8 cellular contexts compared by ENCODE assay signal in the genomic region with DNA sequence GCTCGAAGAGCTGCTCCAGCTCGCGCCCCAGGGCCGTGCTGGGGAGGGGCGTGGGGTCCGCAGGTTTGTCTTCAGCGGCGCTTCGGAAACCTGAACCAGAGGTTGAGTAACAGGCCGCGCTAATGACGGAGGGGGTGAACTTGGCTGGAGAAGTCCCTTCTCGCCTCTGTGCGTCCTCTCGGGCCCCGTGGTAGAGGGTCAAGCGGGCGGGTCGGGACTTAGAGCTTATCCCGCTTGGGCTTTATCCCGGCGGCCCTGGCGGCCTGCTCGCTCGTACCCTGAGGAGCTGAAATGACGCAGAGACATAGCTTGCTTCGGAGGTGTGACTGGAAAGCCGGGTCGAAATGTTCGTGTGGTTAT. TPM values are rescaled to one million over a fixed set of nuclear protein-coding genes. Genes with fewer than 3 reads are reported as not detected.
DNase-seq lines count a peak whose midpoint lies in the region; ATAC-seq and TF ChIP-seq lines count a peak whose summit lies in the region.

No MANE protein-coding gene starts in this region.

- H3F3A ChIP-seq in GM23338 (replicated peaks; ENCODE audit: low read depth), result no peaks in the 10 kb centered on the region
- H3F3A ChIP-seq in Loucy (ENCODE audit: low read depth), result no peaks in the 10 kb centered on the region

- no peaks in the 10 kb centered on the region for H3K9me3 Mint-ChIP-seq in GM23338
- H3K9me3 Mint-ChIP-seq in activated T-helper 1 cell treated with anti-CD3 and anti-CD28 coated beads, Interleukin-12 subunit alpha, Interleukin-12 subunit beta, Interleukin-2, Interleukin-4 antibody, amounts not matched to agents 30 ng/mL and 10 ng/mL and 1 ng/mL, durations not matched to agents 14 hours and 24 hours and 36 hours, result no peaks in the 10 kb centered on the region

- peak overlapping the region; percentile 88 for H3K4me3 Mint-ChIP-seq in GM23338
- H3K4me3 Mint-ChIP-seq in activated T-helper 1 cell treated with anti-CD3 and anti-CD28 coated beads, Interleukin-12 subunit alpha, Interleukin-12 subunit beta, Interleukin-2, Interleukin-4 antibody, amounts not matched to agents 30 ng/mL and 10 ng/mL and 1 ng/mL, durations not matched to agents 14 hours and 24 hours and 36 hours, result peak overlapping the region; percentile 93

- no peak for TF ChIP-seq CTCF in GM23338 (conservative IDR thresholded peaks at IDR 0.05; ENCODE audit: low read depth in 2 of 2)
- TF ChIP-seq CTCF in Loucy (conservative IDR thresholded peaks at IDR 0.05; ENCODE audit: low read length), result no peak
- TF ChIP-seq CTCF in gastroesophageal sphincter (IDR thresholded peaks at IDR 0.05), result no peak
- no peak for TF ChIP-seq CTCF in ovary (IDR thresholded peaks at IDR 0.05)

- peaks cover 3% of the 10 kb centered on the region for H3K27me3 Mint-ChIP-seq in GM23338 (ENCODE audit: insufficient read depth, low read depth, poor library complexity)
- no peaks in the 10 kb centered on the region for H3K27me3 Mint-ChIP-seq in activated T-helper 1 cell treated with anti-CD3 and anti-CD28 coated beads, Interleukin-12 subunit alpha, Interleukin-12 subunit beta, Interleukin-2, Interleukin-4 antibody, amounts not matched to agents 30 ng/mL and 10 ng/mL and 1 ng/mL, durations not matched to agents 14 hours and 24 hours and 36 hours (ENCODE audit: insufficient read depth)

- no peak for TF ChIP-seq POLR2A in gastroesophageal sphincter (IDR thresholded peaks at IDR 0.05)
- no peak for TF ChIP-seq POLR2A in ovary (IDR thresholded peaks at IDR 0.05)

- peaks cover 12% of the 10 kb centered on the region for H3K4me1 Mint-ChIP-seq in GM23338
- H3K4me1 Mint-ChIP-seq in activated T-helper 1 cell treated with anti-CD3 and anti-CD28 coated beads, Interleukin-12 subunit alpha, Interleukin-12 subunit beta, Interleukin-2, Interleukin-4 antibody, amounts not matched to agents 30 ng/mL and 10 ng/mL and 1 ng/mL, durations not matched to agents 14 hours and 24 hours and 36 hours (ENCODE audit: low read depth), result peaks cover 75% of the 10 kb centered on the region

- H3K79me2 ChIP-seq in GM23338 (replicated peaks; ENCODE audit: insufficient read depth), result peaks cover 95% of the 10 kb centered on the region
- H3K79me2 ChIP-seq in Loucy (ENCODE audit: insufficient read depth, low read length), result peaks cover 96% of the 10 kb centered on the region

- H2AFZ ChIP-seq in GM23338 (peak overlapping the region; percentile 78; the same call in 1 of the 2 replicates), Loucy (ENCODE audit: low read length) (peak overlapping the region; percentile 90)

- H3K4me2 ChIP-seq in GM23338 (peak overlapping the region; percentile 87), Loucy (ENCODE audit: low read depth, low read length, poor library complexity, severe bottlenecking) (peak overlapping the region; percentile 95)

- ATAC-seq in GM23338 (peak; percentile 37), gastroesophageal sphincter (peak; percentile 60)

- DNase-seq in G401 (ENCODE audit: low spot score), result peak; percentile 35
- peak; percentile 66 for DNase-seq in GM23338 (ENCODE audit: low spot score)
- DNase-seq in activated T-helper 1 cell treated with anti-CD3 and anti-CD28 coated beads, Interleukin-12 subunit alpha, Interleukin-12 subunit beta, Interleukin-2, Interleukin-4 antibody, amounts not matched to agents 30 ng/mL and 10 ng/mL and 1 ng/mL, durations not matched to agents 14 hours and 24 hours and 36 hours (ENCODE audit: low spot score), result no peak
- peak in 4 of 5 donors; percentile 42 to 74 (median 63) for DNase-seq in ovary
- DNase-seq in NCI-H1436 (lab: John Stamatoyannopoulos, UW), result no peak
- DNase-seq in effector CD8-positive, alpha-beta T cell (lab: John Stamatoyannopoulos, UW), result no peak

- H3K4me3 ChIP-seq in GM23338 (peak overlapping the region; percentile 97), Loucy (ENCODE audit: low read length, poor library complexity, severe bottlenecking) (peak overlapping the region; percentile 85), gastroesophageal sphincter (peak overlapping the region; percentile 69 to 97), ovary (peak overlapping the region; percentile 97)

- H3K9me2 ChIP-seq in GM23338 (ENCODE audit: insufficient read depth), result no peaks in the 10 kb centered on the region
- H3K9me2 ChIP-seq in Loucy (replicated peaks; ENCODE audit: low read depth, low read length), result no peaks in the 10 kb centered on the region

- peaks cover 7% of the 10 kb centered on the region for H3K36me3 Mint-ChIP-seq in GM23338 (ENCODE audit: low read depth)
- peaks cover 26% of the 10 kb centered on the region for H3K36me3 Mint-ChIP-seq in activated T-helper 1 cell treated with anti-CD3 and anti-CD28 coated beads, Interleukin-12 subunit alpha, Interleukin-12 subunit beta, Interleukin-2, Interleukin-4 antibody, amounts not matched to agents 30 ng/mL and 10 ng/mL and 1 ng/mL, durations not matched to agents 14 hours and 24 hours and 36 hours (ENCODE audit: low read depth)

- H3K36me3 ChIP-seq in GM23338 (ENCODE audit: insufficient read depth), result no peaks in the 10 kb centered on the region
- no peaks in the 10 kb centered on the region for H3K36me3 ChIP-seq in Loucy (ENCODE audit: insufficient read depth, low read length)
- H3K36me3 ChIP-seq in gastroesophageal sphincter, result no peaks in the 10 kb centered on the region
- no peaks in the 10 kb centered on the region for H3K36me3 ChIP-seq in ovary

- peaks cover 20% of the 10 kb centered on the region; the same call in 1 of the 2 replicates for H4K20me1 ChIP-seq in GM23338 (replicated peaks; ENCODE audit: insufficient read depth)
- peaks cover 60% of the 10 kb centered on the region for H4K20me1 ChIP-seq in Loucy (ENCODE audit: insufficient read depth, low read length, poor library complexity, severe bottlenecking)

- peak overlapping the region; percentile 99 for H3K27ac Mint-ChIP-seq in GM23338
- H3K27ac Mint-ChIP-seq in activated T-helper 1 cell treated with anti-CD3 and anti-CD28 coated beads, Interleukin-12 subunit alpha, Interleukin-12 subunit beta, Interleukin-2, Interleukin-4 antibody, amounts not matched to agents 30 ng/mL and 10 ng/mL and 1 ng/mL, durations not matched to agents 14 hours and 24 hours and 36 hours, result peak overlapping the region; percentile 86

- peak overlapping the region; percentile 82 for H3K9ac ChIP-seq in Loucy (ENCODE audit: low read depth, low read length, poor library complexity, severe bottlenecking)

- in situ Hi-C loops in G401 (cut with HindIII; ENCODE audit: low sequenced_read_pairs), result no loop called here

- H3K27ac ChIP-seq in GM23338 (ENCODE audit: low read depth) (peak overlapping the region; percentile 83), gastroesophageal sphincter (peak overlapping the region; percentile 91 to 97 (median 95)), ovary (peak overlapping the region; percentile 84 to 89)

- H3K4me1 ChIP-seq in GM23338 (ENCODE audit: insufficient read depth), result peaks cover 13% of the 10 kb centered on the region
- H3K4me1 ChIP-seq in Loucy (ENCODE audit: insufficient read depth, low read length, poor library complexity, severe bottlenecking), result peaks cover 59% of the 10 kb centered on the region
- H3K4me1 ChIP-seq in gastroesophageal sphincter, result peaks cover 5 to 51% (median 15%) of the 10 kb centered on the region in 3 donors
- H3K4me1 ChIP-seq in ovary (ENCODE audit: insufficient read depth), result peaks cover 5% of the 10 kb centered on the region

- H3K9me3 ChIP-seq in Loucy (ENCODE audit: insufficient read depth, low read depth, low read length), result no peaks in the 10 kb centered on the region
- no peaks in the 10 kb centered on the region for H3K9me3 ChIP-seq in gastroesophageal sphincter
- H3K9me3 ChIP-seq in ovary, result no peaks in the 10 kb centered on the region

- TF ChIP-seq EP300 in gastroesophageal sphincter (IDR thresholded peaks at IDR 0.05), result no peak
- no peak for TF ChIP-seq EP300 in ovary (IDR thresholded peaks at IDR 0.05)

- 2% methylated on average over 12 of the region's 30 CpGs; no CpG with 5 or more reads in 1 of the 2 donors for WGBS in gastroesophageal sphincter (ENCODE audit: low coverage in 1 of 2), 2 donors
- 0 to 1% (median 0%) methylated on average over 30 of the region's 30 CpGs for WGBS in ovary, 3 donors

- no peaks in the 10 kb centered on the region for H3K27me3 ChIP-seq in GM23338 (ENCODE audit: insufficient read depth)
- H3K27me3 ChIP-seq in Loucy (ENCODE audit: insufficient read depth, low read length, poor library complexity, severe bottlenecking), result no peaks in the 10 kb centered on the region
- no peaks in the 10 kb centered on the region for H3K27me3 ChIP-seq in gastroesophageal sphincter
- no peaks in the 10 kb centered on the region for H3K27me3 ChIP-seq in ovary

- intact Hi-C loops in activated T-helper 1 cell treated with anti-CD3 and anti-CD28 coated beads, Interleukin-12 subunit alpha, Interleukin-12 subunit beta, Interleukin-2, Interleukin-4 antibody, amounts not matched to agents 30 ng/mL and 10 ng/mL and 1 ng/mL, durations not matched to agents 14 hours and 24 hours and 36 hours (cut with micrococcal nuclease), result loop anchor here (1.0 to 5.0 kb wide), 14 partner anchors 62 to 1875 kb away; a partner anchor contains a TSS
- intact Hi-C loops in ovary (cut with DNase I), result loop anchor here in 2 of 4 donors (5.0 to 10.0 kb wide), 2 partner anchors 592 to 780 kb away; a partner anchor contains a TSS

TF ChIP-seq in GM23338, 12 proteins besides CTCF, POLR2A, EP300 and RAD21 (continues in another document):
- no peak for TF ChIP-seq EZH2 (IDR thresholded peaks at IDR 0.05; ENCODE audit: low read depth, unreplicated experiment)
- TF ChIP-seq ZNF114 (CRISPR knock-in tag; IDR thresholded peaks at IDR 0.05), result no peak
- TF ChIP-seq NANOG (IDR thresholded peaks at IDR 0.05; ENCODE audit: borderline replicate concordance), result no peak

RNA-seq across cellular contexts. Expression of a gene that starts 0.5 kb away (rescaled TPM):
- 36.7 and 44.6 TPM in 2 replicates for total RNA-seq in G401 (2014; rRNA removed; shearing (Covaris generic))
- total RNA-seq in GM23338 (2014; rRNA removed; shearing (Covaris generic)), result 40.7 and 42.7 TPM in 2 replicates
- polyA plus RNA-seq in GM23338 (2016; fragmentation: Nextera tagmentation; extraction: Ambion mirVana) (181 and 188 TPM in 2 replicates), ovary (10 to 100 TPM; 11.1 to 22.9 TPM)
- total RNA-seq in activated T-helper 1 cell treated with anti-CD3 and anti-CD28 coated beads, Interleukin-12 subunit alpha, Interleukin-12 subunit beta, Interleukin-2, Interleukin-4 antibody, amounts not matched to agents 30 ng/mL and 10 ng/mL and 1 ng/mL, durations not matched to agents 14 hours and 24 hours and 36 hours, result 55.8 and 60.6 TPM in 2 replicates
- total RNA-seq in gastroesophageal sphincter (10 to 100 TPM; 18.6 to 27.1 (median 24.0) TPM), ovary (10 to 100 TPM; 16.7 to 38.3 (median 29.5) TPM)

RNA-seq across cellular contexts. Expression of a gene that starts 0.6 kb away (rescaled TPM):
- 23.4 and 27.9 TPM in 2 replicates for total RNA-seq in G401 (2014; rRNA removed; shearing (Covaris generic))
- 17.3 and 17.9 TPM in 2 replicates for total RNA-seq in GM23338 (2014; rRNA removed; shearing (Covaris generic))
- polyA plus RNA-seq in GM23338 (2016; fragmentation: Nextera tagmentation; extraction: Ambion mirVana) (13.1 and 17.2 TPM in 2 replicates), ovary (10 to 100 TPM in 1 of 2 donors, 1 to 10 TPM in 1; 4.7 to 11.1 TPM)
- 27.7 and 29.5 TPM in 2 replicates for total RNA-seq in activated T-helper 1 cell treated with anti-CD3 and anti-CD28 coated beads, Interleukin-12 subunit alpha, Interleukin-12 subunit beta, Interleukin-2, Interleukin-4 antibody, amounts not matched to agents 30 ng/mL and 10 ng/mL and 1 ng/mL, durations not matched to agents 14 hours and 24 hours and 36 hours
- total RNA-seq in gastroesophageal sphincter (10 to 100 TPM in 3 of 4 donors, 1 to 10 TPM in 1; 4.7 to 18.6 (median 12.8) TPM), ovary (10 to 100 TPM in 6 of 7 donors, 1 to 10 TPM in 1; 8.4 to 15.2 (median 12.6) TPM)

Comparison
In these comparisons a context has a peak if more than half of its experiments do, and no peak if none do; other contexts are left out.
1. DNase-seq: peak in G401 (single experiment), GM23338 (single experiment) and ovary (4 of 5); none in activated T-helper 1 cell treated with anti-CD3 and anti-CD28 coated beads, Interleukin-12 subunit alpha, Interleukin-12 subunit beta, Interleukin-2, Interleukin-4 antibody, amounts not matched to agents 30 ng/mL and 10 ng/mL and 1 ng/mL, durations not matched to agents 14 hours and 24 hours and 36 hours (single experiment), NCI-H1436 (single experiment) and effector CD8-positive, alpha-beta T cell (single experiment).
2. Peak in every context shown above with its lines, with median percentiles within 50 percentile points of each other: H3K27ac ChIP-seq and H3K4me3 ChIP-seq.